Comparison of ENCODE assay signal across 12 cellular contexts in genomic region chr22:37032535-37033460, GRCh38. TPM values are rescaled to one million over a fixed set of nuclear protein-coding genes. Genes with fewer than 3 reads are reported as not detected.
DNase-seq lines count a peak whose midpoint lies in the region; TF ChIP-seq lines count a peak whose summit lies in the region.
"Had no signal": no experiment of that assay in that cellular context is flagged by ENCODE, and none has a peak within 500 bp of the region (broad histone marks: within the 10 kb centered on the region; RNA-seq: fewer than 3 reads in every experiment).

No MANE protein-coding gene starts in this region.

- peaks cover 35% of the 10 kb centered on the region for H3K4me1 Mint-ChIP-seq in type B pancreatic cell (ENCODE audit: unreplicated experiment)
- H3K4me1 Mint-ChIP-seq: activated T-helper 17 cell treated with anti-CD3 and anti-CD28 coated beads, Interleukin-2, amount 50 U/mL, for 72 hours had no signal

- no peak overlapping the region for H3K4me3 ChIP-seq in astrocyte of the spinal cord (ENCODE audit: low read depth, low read length)

- peak overlapping the region; percentile 84 for H3K27ac Mint-ChIP-seq in type B pancreatic cell

- in situ Hi-C loops in astrocyte of the spinal cord (cut with HindIII; ENCODE audit: low sequenced_read_pairs) = no loop called here

- no peak overlapping the region for H3K27ac ChIP-seq in substantia nigra (ENCODE audit: low read depth, low read length, poor library complexity, severe bottlenecking)
- H3K27ac ChIP-seq: parathyroid adenoma had no signal

- H3K9me3 Mint-ChIP-seq in type B pancreatic cell = no peaks in the 10 kb centered on the region
- H3K9me3 Mint-ChIP-seq: activated T-helper 17 cell treated with anti-CD3 and anti-CD28 coated beads, Interleukin-2, amount 50 U/mL, for 72 hours had no signal

- DNase-seq in DMS53 (lab: John Stamatoyannopoulos, UW) (peak; percentile 32), DMS53 treated with DMSO at 0.1 percent for 48 hours (lab: John Stamatoyannopoulos, UW; ENCODE audit: unreplicated experiment) (no peak), astrocyte of the spinal cord (ENCODE audit: low read depth, low spot score) (peak; percentile 36), kidney glomerular epithelial cell (lab: John Stamatoyannopoulos, UW) (peak; percentile 93), type B pancreatic cell (ENCODE audit: extremely low spot score, unreplicated experiment) (no peak), substantia nigra (lab: John Stamatoyannopoulos, UW) (no peak), COLO668 (lab: John Stamatoyannopoulos, UW; ENCODE audit: unreplicated experiment) (no peak)
- DNase-seq in activated CD8-positive, alpha-beta memory T cell treated with anti-CD3 and anti-CD28 coated beads, Interleukin-2, amount 50 U/mL, for 4 hours = no peak
- DNase-seq: MM.1S, T-helper 2 cell had no signal

- peaks cover 3% of the 10 kb centered on the region for H3K27me3 Mint-ChIP-seq in type B pancreatic cell

- TF ChIP-seq CTCF in astrocyte of the spinal cord (IDR thresholded peaks at IDR 0.05; ENCODE audit: low read depth, low read length) (no peak), type B pancreatic cell (conservative IDR thresholded peaks at IDR 0.05) (no peak)

- no peak overlapping the region for H3K4me3 Mint-ChIP-seq in type B pancreatic cell
- H3K4me3 Mint-ChIP-seq: activated T-helper 17 cell treated with anti-CD3 and anti-CD28 coated beads, Interleukin-2, amount 50 U/mL, for 72 hours had no signal

- H3K36me3 Mint-ChIP-seq in type B pancreatic cell = no peaks in the 10 kb centered on the region

RNA-seq across cellular contexts. Expression of gene MPST, which starts 13.3 kb away (rescaled TPM):
- 56.6 and 71.3 TPM in 2 replicates for total RNA-seq in type B pancreatic cell (ENCODE audit: low replicate concordance)

RNA-seq across cellular contexts. Expression of gene TST, which starts 13.6 kb away (rescaled TPM):
- 30.8 and 34.0 TPM in 2 replicates for total RNA-seq in type B pancreatic cell (ENCODE audit: low replicate concordance)

RNA-seq across cellular contexts. Expression of gene KCTD17, which starts 18.7 kb away (rescaled TPM):
- total RNA-seq in type B pancreatic cell (ENCODE audit: low replicate concordance) = 11.1 and 53.7 TPM in 2 replicates

Comparison
In these comparisons a context has a peak if more than half of its experiments do, and no peak if none do; other contexts are left out.
1. DNase-seq: peak in DMS53 (single experiment), astrocyte of the spinal cord (single experiment) and kidney glomerular epithelial cell (single experiment); none in DMS53 treated with DMSO at 0.1 percent for 48 hours (single experiment), type B pancreatic cell (single experiment), activated CD8-positive, alpha-beta memory T cell treated with anti-CD3 and anti-CD28 coated beads, Interleukin-2, amount 50 U/mL, for 4 hours (single experiment), substantia nigra (0 of 49) and COLO668 (single experiment).